ENCODE assay signal across 8 cellular contexts in the genomic region with DNA sequence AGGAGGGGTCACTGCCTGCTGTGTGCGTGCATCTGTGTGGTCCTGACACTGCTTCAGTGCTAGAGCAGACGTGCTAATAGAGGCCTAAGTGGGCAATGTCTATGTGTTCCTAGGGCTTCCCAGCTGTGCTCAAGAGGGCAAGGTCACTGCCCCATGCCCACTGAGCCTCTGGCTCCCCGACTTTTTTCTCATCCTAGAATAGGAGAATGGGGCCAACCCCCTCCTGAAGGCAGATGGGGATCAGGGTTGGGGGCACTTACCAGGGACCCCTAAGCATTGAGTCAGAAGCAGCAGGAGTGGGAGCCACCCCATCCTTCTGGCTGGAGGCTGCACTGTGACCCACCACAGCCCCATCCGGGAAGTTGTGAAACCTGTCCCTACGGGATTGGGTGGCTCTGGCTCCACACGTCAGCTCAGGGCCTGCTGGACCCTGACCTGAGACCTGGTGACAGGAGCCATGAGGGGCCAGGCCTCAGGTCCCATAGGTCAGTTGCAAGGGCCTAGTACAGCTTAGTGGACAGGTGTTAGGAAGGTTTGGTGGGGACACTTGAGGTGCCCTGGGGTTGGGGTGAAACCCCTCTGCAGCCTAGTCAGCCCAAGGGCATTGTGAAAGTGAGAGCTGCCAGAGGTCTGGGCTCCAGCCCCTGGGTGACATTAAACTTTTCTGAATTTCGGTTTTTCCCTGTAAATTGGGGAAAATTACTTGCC. TPM values are rescaled to one million over a fixed set of nuclear protein-coding genes. Genes with fewer than 3 reads are reported as not detected.
DNase-seq lines count a peak whose midpoint lies in the region; ATAC-seq and TF ChIP-seq lines count a peak whose summit lies in the region.
"Not testable (repeated sequence)": the region's sequence is repeated elsewhere in the genome, so short reads cannot be mapped to it uniquely, and the experiment has no call there.

No MANE protein-coding gene starts in this region.

- H3K4me3 ChIP-seq in CD4-positive, CD25-positive, alpha-beta regulatory T cell (ENCODE audit: low read depth, low read length), result peak overlapping the region; percentile 77
- peak overlapping the region; percentile 93 for H3K4me3 ChIP-seq in GM23248
- H3K4me3 ChIP-seq in Jurkat, Clone E6-1 (ENCODE audit: low read length), result peak overlapping the region; percentile 86
- H3K4me3 ChIP-seq in left ventricle myocardium inferior, result peak overlapping the region; percentile 88

- peaks cover 16% of the 10 kb centered on the region for H3K27me3 Mint-ChIP-seq in CD4-positive, CD25-positive, alpha-beta regulatory T cell
- H3K27me3 Mint-ChIP-seq in activated CD4-positive, alpha-beta T cell treated with anti-CD3 and anti-CD28 coated beads, Interleukin-2, amount 10 ng/mL, durations not matched to agents 24 days and 14 days; natural killer cell (ENCODE audit: low read depth in 2 of 2); stimulated activated memory B cell treated with anti-CD40 and anti-IgM and Interleukin-4, amounts not matched to agents 10 μg/mL and 1 μg/mL and 100 μg/mL, for 72 hours: not testable (repeated sequence)

- not testable (repeated sequence) for ATAC-seq in CD4-positive, CD25-positive, alpha-beta regulatory T cell (ENCODE audit: low read depth in 2 of 2); natural killer cell
- ATAC-seq in stimulated activated memory B cell treated with anti-CD40 and anti-IgM and Interleukin-4, amounts not matched to agents 10 μg/mL and 1 μg/mL and 100 μg/mL, for 72 hours, result peak; percentile 3

- peak overlapping the region in 2 of 3 donors; percentile 94 to 95 for H3K27ac Mint-ChIP-seq in CD4-positive, CD25-positive, alpha-beta regulatory T cell
- peak overlapping the region; percentile 86 for H3K27ac Mint-ChIP-seq in activated CD4-positive, alpha-beta T cell treated with anti-CD3 and anti-CD28 coated beads, Interleukin-2, amount 10 ng/mL, durations not matched to agents 24 days and 14 days
- H3K27ac Mint-ChIP-seq in natural killer cell, result peak overlapping the region; percentile 91 to 96
- H3K27ac Mint-ChIP-seq in stimulated activated memory B cell treated with anti-CD40 and anti-IgM and Interleukin-4, amounts not matched to agents 10 μg/mL and 1 μg/mL and 100 μg/mL, for 72 hours, result peak overlapping the region; percentile 89

- peak overlapping the region; percentile 88 for H3K9ac ChIP-seq in GM23248

- 75 to 79% methylated on average over 7 of the region's 7 CpGs for WGBS in GM23248 (ENCODE audit: low coverage in 1 of 2, low lambda C conversion rate in 2 of 2, missing lambda C conversion rate in 2 of 2), 2 experiments

- H4K20me1 ChIP-seq in GM23248 (ENCODE audit: insufficient read depth), result not testable (repeated sequence)

- H3K79me2 ChIP-seq in GM23248 (ENCODE audit: insufficient read depth), result peaks cover 39% of the 10 kb centered on the region

- peaks cover 7 to 47% (median 25%) of the 10 kb centered on the region in 4 donors for H3K4me1 Mint-ChIP-seq in CD4-positive, CD25-positive, alpha-beta regulatory T cell
- peaks cover 20% of the 10 kb centered on the region for H3K4me1 Mint-ChIP-seq in activated CD4-positive, alpha-beta T cell treated with anti-CD3 and anti-CD28 coated beads, Interleukin-2, amount 10 ng/mL, durations not matched to agents 24 days and 14 days
- H3K4me1 Mint-ChIP-seq in natural killer cell, result peaks cover 27 to 41% of the 10 kb centered on the region in 2 donors
- peaks cover 44% of the 10 kb centered on the region for H3K4me1 Mint-ChIP-seq in stimulated activated memory B cell treated with anti-CD40 and anti-IgM and Interleukin-4, amounts not matched to agents 10 μg/mL and 1 μg/mL and 100 μg/mL, for 72 hours

- H3K4me1 ChIP-seq in CD4-positive, CD25-positive, alpha-beta regulatory T cell (ENCODE audit: control insufficient read depth, insufficient read depth, low read length, poor library complexity, severe bottlenecking), result peaks cover 36% of the 10 kb centered on the region
- H3K4me1 ChIP-seq in GM23248 (ENCODE audit: insufficient read depth) (peaks cover 11% of the 10 kb centered on the region; the same call in 1 of the 2 replicates), left ventricle myocardium inferior (peaks cover 46% of the 10 kb centered on the region)

- H3F3A ChIP-seq in GM23248 (ENCODE audit: insufficient read depth), result not testable (repeated sequence)

- not testable (repeated sequence) for H3K9me3 Mint-ChIP-seq in CD4-positive, CD25-positive, alpha-beta regulatory T cell; activated CD4-positive, alpha-beta T cell treated with anti-CD3 and anti-CD28 coated beads, Interleukin-2, amount 10 ng/mL, durations not matched to agents 24 days and 14 days; natural killer cell; stimulated activated memory B cell treated with anti-CD40 and anti-IgM and Interleukin-4, amounts not matched to agents 10 μg/mL and 1 μg/mL and 100 μg/mL, for 72 hours

- H3K27me3 ChIP-seq in CD4-positive, CD25-positive, alpha-beta regulatory T cell (ENCODE audit: control insufficient read depth, insufficient read depth, low read length); GM23248 (replicated peaks; ENCODE audit: insufficient read depth): not testable (repeated sequence)
- H3K27me3 ChIP-seq in left ventricle myocardium inferior (ENCODE audit: low read depth), result peaks cover 14% of the 10 kb centered on the region

- not testable (repeated sequence) for H3K36me3 Mint-ChIP-seq in CD4-positive, CD25-positive, alpha-beta regulatory T cell; activated CD4-positive, alpha-beta T cell treated with anti-CD3 and anti-CD28 coated beads, Interleukin-2, amount 10 ng/mL, durations not matched to agents 24 days and 14 days (ENCODE audit: low read depth); natural killer cell
- peaks cover 22% of the 10 kb centered on the region for H3K36me3 Mint-ChIP-seq in stimulated activated memory B cell treated with anti-CD40 and anti-IgM and Interleukin-4, amounts not matched to agents 10 μg/mL and 1 μg/mL and 100 μg/mL, for 72 hours

- intact Hi-C loops in activated CD4-positive, alpha-beta T cell treated with anti-CD3 and anti-CD28 coated beads, Interleukin-2, amount 10 ng/mL, durations not matched to agents 24 days and 14 days (cut with micrococcal nuclease), result loop anchor here (1.0 kb wide), 1 partner anchor 14 kb away; the partner anchor contains the start of gene APEH
- intact Hi-C loops in left ventricle myocardium inferior (cut with micrococcal nuclease), result not testable (repeated sequence)
- intact Hi-C loops in natural killer cell (cut with micrococcal nuclease), result loop anchor here (2.0 kb wide), 1 partner anchor 30 kb away; the partner anchor contains the start of gene AMIGO3

- H3K4me3 Mint-ChIP-seq in CD4-positive, CD25-positive, alpha-beta regulatory T cell, result peak overlapping the region; percentile 96 to 98 (median 98)
- H3K4me3 Mint-ChIP-seq in activated CD4-positive, alpha-beta T cell treated with anti-CD3 and anti-CD28 coated beads, Interleukin-2, amount 10 ng/mL, durations not matched to agents 24 days and 14 days, result peak overlapping the region; percentile 99
- H3K4me3 Mint-ChIP-seq in natural killer cell, result peak overlapping the region; percentile 99
- peak overlapping the region; percentile 98 for H3K4me3 Mint-ChIP-seq in stimulated activated memory B cell treated with anti-CD40 and anti-IgM and Interleukin-4, amounts not matched to agents 10 μg/mL and 1 μg/mL and 100 μg/mL, for 72 hours

- H3K27ac ChIP-seq in CD4-positive, CD25-positive, alpha-beta regulatory T cell (ENCODE audit: insufficient read depth, low read length, poor library complexity, severe bottlenecking), result peak overlapping the region; percentile 74
- H3K27ac ChIP-seq in GM23248, result peak overlapping the region; percentile 30
- peak overlapping the region; percentile 74 for H3K27ac ChIP-seq in caudate nucleus (ENCODE audit: low read depth, low read length)
- H3K27ac ChIP-seq in left ventricle myocardium inferior (replicated peaks), result peak overlapping the region; percentile 84

- not testable (repeated sequence) for H3K36me3 ChIP-seq in CD4-positive, CD25-positive, alpha-beta regulatory T cell (ENCODE audit: control insufficient read depth, insufficient read depth, low read length); GM23248 (ENCODE audit: low read depth); left ventricle myocardium inferior

- H3K9me2 ChIP-seq in GM23248 (ENCODE audit: insufficient read depth), result not testable (repeated sequence)

- H3K9me3 ChIP-seq in CD4-positive, CD25-positive, alpha-beta regulatory T cell (ENCODE audit: control insufficient read depth in 2 of 2, low read length in 2 of 2); GM23248 (ENCODE audit: low read depth); left ventricle myocardium inferior (replicated peaks): not testable (repeated sequence)

- TF ChIP-seq CTCF in left ventricle myocardium inferior (IDR thresholded peaks at IDR 0.05; ENCODE audit: borderline replicate concordance); natural killer cell (IDR thresholded peaks at IDR 0.05): not testable (repeated sequence)

- in situ Hi-C loops in GM23248 (cut with MboI), result not testable (repeated sequence)

- DNase-seq in CD4-positive, CD25-positive, alpha-beta regulatory T cell; GM23248; Jurkat, Clone E6-1 (ENCODE audit: low read depth, low spot score); caudate nucleus (lab: John Stamatoyannopoulos, UW); left ventricle myocardium inferior; natural killer cell: not testable (repeated sequence)
- peak; percentile 69 for DNase-seq in activated CD4-positive, alpha-beta T cell treated with anti-CD3 and anti-CD28 coated beads, Interleukin-2, amount 10 ng/mL, durations not matched to agents 24 days and 14 days

- H2AFZ ChIP-seq in GM23248, result peak overlapping the region; percentile 96

- peak overlapping the region; percentile 98 for H3K4me2 ChIP-seq in GM23248 (ENCODE audit: unreplicated experiment)

RNA-seq across cellular contexts. Expression of gene MST1, which starts 0.8 kb away (rescaled TPM):
- 4.1 TPM for total RNA-seq in CD4-positive, CD25-positive, alpha-beta regulatory T cell
- polyA plus RNA-seq in CD4-positive, CD25-positive, alpha-beta regulatory T cell, result 1 to 10 TPM in 2 of 4 donors, under 1 TPM in 2; 0.76 to 1.6 (median 0.97) TPM
- 6.3 and 6.4 TPM in 2 replicates for total RNA-seq in GM23248 (2014; rRNA removed; shearing (Covaris generic))
- 2.5 and 3.0 TPM in 2 replicates for polyA plus RNA-seq in GM23248 (2016; fragmentation: Nextera tagmentation; extraction: Ambion mirVana)
- 28.6 TPM for polyA plus RNA-seq in Jurkat, Clone E6-1 (2012; ENCODE audit: insufficient read depth, insufficient read length)
- 7.5 and 7.6 TPM in 2 replicates for total RNA-seq in activated CD4-positive, alpha-beta T cell treated with anti-CD3 and anti-CD28 coated beads, Interleukin-2, amount 10 ng/mL, durations not matched to agents 24 days and 14 days
- total RNA-seq in left ventricle myocardium inferior (5.4 TPM), natural killer cell (10 to 100 TPM in 2 of 3 donors, 1 to 10 TPM in 1; 9.5 to 19.1 (median 15.2) TPM)

RNA-seq across cellular contexts. Expression of gene RNF123, which starts 0.9 kb away (rescaled TPM):
- 47.1 TPM for total RNA-seq in CD4-positive, CD25-positive, alpha-beta regulatory T cell
- polyA plus RNA-seq in CD4-positive, CD25-positive, alpha-beta regulatory T cell, result 10 to 100 TPM in 3 of 4 donors, 1 to 10 TPM in 1; 9.8 to 16.6 (median 12.6) TPM
- 22.8 and 25.7 TPM in 2 replicates for total RNA-seq in GM23248 (2014; rRNA removed; shearing (Covaris generic))
- 18.7 and 21.6 TPM in 2 replicates for polyA plus RNA-seq in GM23248 (2016; fragmentation: Nextera tagmentation; extraction: Ambion mirVana)
- 51.5 TPM for polyA plus RNA-seq in Jurkat, Clone E6-1 (2012; ENCODE audit: insufficient read depth, insufficient read length)
- 42.0 and 45.6 TPM in 2 replicates for total RNA-seq in activated CD4-positive, alpha-beta T cell treated with anti-CD3 and anti-CD28 coated beads, Interleukin-2, amount 10 ng/mL, durations not matched to agents 24 days and 14 days
- total RNA-seq in left ventricle myocardium inferior, result 48.6 TPM
- 10 to 100 TPM; 48.5 to 58.7 (median 55.6) TPM for total RNA-seq in natural killer cell

RNA-seq across cellular contexts. Expression of gene APEH, which starts 14.3 kb away (rescaled TPM):
- 87.7 TPM for total RNA-seq in CD4-positive, CD25-positive, alpha-beta regulatory T cell
- polyA plus RNA-seq in CD4-positive, CD25-positive, alpha-beta regulatory T cell, result 100 to 1,000 TPM; 126 to 138 (median 135) TPM
- total RNA-seq in GM23248 (2014; rRNA removed; shearing (Covaris generic)), result 108 and 126 TPM in 2 replicates
- 83.3 and 89.1 TPM in 2 replicates for polyA plus RNA-seq in GM23248 (2016; fragmentation: Nextera tagmentation; extraction: Ambion mirVana)
- 191 TPM for polyA plus RNA-seq in Jurkat, Clone E6-1 (2012; ENCODE audit: insufficient read depth, insufficient read length)
- total RNA-seq in activated CD4-positive, alpha-beta T cell treated with anti-CD3 and anti-CD28 coated beads, Interleukin-2, amount 10 ng/mL, durations not matched to agents 24 days and 14 days, result 111 and 117 TPM in 2 replicates
- total RNA-seq in left ventricle myocardium inferior (99.0 TPM), natural killer cell (10 to 100 TPM; 62.8 to 95.7 (median 77.5) TPM)

RNA-seq across cellular contexts. Expression of gene AMIGO3, which starts 31.0 kb away (rescaled TPM):
- not detected for total RNA-seq in CD4-positive, CD25-positive, alpha-beta regulatory T cell
- polyA plus RNA-seq in CD4-positive, CD25-positive, alpha-beta regulatory T cell, result 1 to 10 TPM in 3 of 4 donors, under 1 TPM in 1; 0.53 to 1.5 (median 1.1) TPM
- total RNA-seq in GM23248 (2014; rRNA removed; shearing (Covaris generic)), result 3.2 TPM in 1 of 2 replicates, not detected in the other
- 0.18 and 0.25 TPM in 2 replicates for polyA plus RNA-seq in GM23248 (2016; fragmentation: Nextera tagmentation; extraction: Ambion mirVana)
- not detected for polyA plus RNA-seq in Jurkat, Clone E6-1 (2012; ENCODE audit: insufficient read depth, insufficient read length)
- 0.21 TPM in 1 of 2 replicates, not detected in the other for total RNA-seq in activated CD4-positive, alpha-beta T cell treated with anti-CD3 and anti-CD28 coated beads, Interleukin-2, amount 10 ng/mL, durations not matched to agents 24 days and 14 days
- not detected for total RNA-seq in left ventricle myocardium inferior
- total RNA-seq in natural killer cell, result 1 to 10 TPM in 2 of 3 donors, not detected in 1; 1.3 to 1.9 TPM

RNA-seq across cellular contexts. Expression of gene GMPPB, which starts 35.3 kb away (rescaled TPM):
- 32.1 TPM for total RNA-seq in CD4-positive, CD25-positive, alpha-beta regulatory T cell
- polyA plus RNA-seq in CD4-positive, CD25-positive, alpha-beta regulatory T cell, result 10 to 100 TPM; 14.7 to 29.7 (median 16.9) TPM
- 36.2 and 37.8 TPM in 2 replicates for total RNA-seq in GM23248 (2014; rRNA removed; shearing (Covaris generic))
- polyA plus RNA-seq in GM23248 (2016; fragmentation: Nextera tagmentation; extraction: Ambion mirVana), result 22.8 and 24.1 TPM in 2 replicates
- 21.8 TPM for polyA plus RNA-seq in Jurkat, Clone E6-1 (2012; ENCODE audit: insufficient read depth, insufficient read length)
- 43.5 and 45.8 TPM in 2 replicates for total RNA-seq in activated CD4-positive, alpha-beta T cell treated with anti-CD3 and anti-CD28 coated beads, Interleukin-2, amount 10 ng/mL, durations not matched to agents 24 days and 14 days
- total RNA-seq in left ventricle myocardium inferior (15.1 TPM), natural killer cell (10 to 100 TPM; 24.1 to 28.9 (median 27.5) TPM)

Comparison
In these comparisons a context has a peak if more than half of its experiments do, and no peak if none do; other contexts are left out.
1. H3K27ac ChIP-seq: peak in every context shown above with its lines; median percentile 84 in left ventricle myocardium inferior; 74 in CD4-positive, CD25-positive, alpha-beta regulatory T cell; 74 in caudate nucleus; 30 in GM23248.